1 cellular context compared by ENCODE assay signal in the genomic region with DNA sequence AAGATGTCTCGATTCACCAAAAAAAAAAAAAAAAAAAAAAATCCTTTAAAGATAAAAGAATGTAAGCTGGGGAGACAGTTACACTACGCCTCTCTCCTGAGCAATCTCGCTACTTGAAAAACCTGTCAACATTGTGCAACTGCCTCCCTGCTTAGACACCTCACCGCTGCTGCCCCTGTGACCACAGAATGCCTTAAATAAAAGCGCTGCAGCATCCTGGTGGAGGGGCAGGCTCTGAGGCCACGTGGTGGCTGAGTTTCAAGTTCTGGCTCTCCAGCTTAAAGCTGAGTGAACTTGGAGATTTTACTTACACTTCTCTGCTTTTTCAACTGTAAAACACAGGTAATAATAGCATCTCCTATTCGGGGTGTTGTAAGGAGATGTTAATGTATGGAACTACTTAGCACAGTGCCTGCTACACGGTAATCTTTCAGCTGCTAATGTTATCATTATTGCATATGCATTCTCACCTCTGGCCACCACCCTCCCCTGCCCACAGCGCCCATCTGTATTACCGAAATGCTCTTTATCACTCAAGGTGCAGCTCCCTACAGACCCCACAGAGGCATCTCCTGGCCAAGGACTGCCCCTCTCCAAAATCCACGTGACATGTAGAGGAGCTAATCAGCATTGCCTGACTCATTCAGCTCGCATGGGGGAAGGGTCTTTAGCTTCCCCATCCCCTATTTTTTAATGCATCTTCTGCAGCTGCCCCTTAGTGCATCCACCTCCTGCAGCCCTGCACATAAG.
TF ChIP-seq lines count a peak whose summit lies in the region.

No MANE protein-coding gene starts in this region.

TF ChIP-seq in HepG2, 621 proteins besides CTCF, POLR2A, EP300 and RAD21 (continued from another document and continues in another):
- TF ChIP-seq DMTF1 (CRISPR knock-in tag; IDR thresholded peaks at IDR 0.05) (no peak), HOXA9 (CRISPR knock-in tag; IDR thresholded peaks at IDR 0.05; ENCODE audit: borderline replicate concordance) (no peak), TCF7 (IDR thresholded peaks at IDR 0.05; ENCODE audit: low read depth) (peak; percentile 42; the same call in 1 of the 2 replicates), RBM22 (optimal IDR thresholded peaks at IDR 0.05; ENCODE audit: low read length) (peak; percentile 52), MXI1 (IDR thresholded peaks at IDR 0.05; ENCODE audit: borderline replicate concordance, low read depth, low read length) (peak; percentile 66; the same call in 1 of the 3 replicates), CBX5 (CRISPR knock-in tag; IDR thresholded peaks at IDR 0.05; ENCODE audit: borderline replicate concordance) (peak; percentile 73; the same call in 1 of the 2 replicates), KMT2A (CRISPR knock-in tag; IDR thresholded peaks at IDR 0.05) (no peak), ZHX2 (IDR thresholded peaks at IDR 0.05; ENCODE audit: low read depth) (no peak), ZHX2 (CRISPR knock-in tag; IDR thresholded peaks at IDR 0.05; ENCODE audit: borderline replicate concordance) (no peak), ZNF75D (CRISPR knock-in tag; IDR thresholded peaks at IDR 0.05; ENCODE audit: borderline replicate concordance) (no peak), PPARG (CRISPR knock-in tag; conservative IDR thresholded peaks at IDR 0.05) (peak; percentile 42; the same call in 1 of the 2 replicates), NCOR1 (IDR thresholded peaks at IDR 0.05; ENCODE audit: borderline replicate concordance, low read length) (no peak), ZNF512 (CRISPR knock-in tag; IDR thresholded peaks at IDR 0.05) (no peak), FOXO1 (CRISPR knock-in tag; IDR thresholded peaks at IDR 0.05) (peak; percentile 25; the same call in 1 of the 2 replicates), AKAP8 (CRISPR knock-in tag; IDR thresholded peaks at IDR 0.05) (no peak), HDAC1 (CRISPR knock-in tag; IDR thresholded peaks at IDR 0.05) (peak; percentile 62; the same call in 1 of the 2 replicates), FOXP1 (IDR thresholded peaks at IDR 0.05) (no peak), FOXP1 (CRISPR knock-in tag; IDR thresholded peaks at IDR 0.05) (peak; percentile 44; the same call in 1 of the 2 replicates), KDM2A (CRISPR knock-in tag; IDR thresholded peaks at IDR 0.05; ENCODE audit: borderline replicate concordance, low read depth) (0 out of 2 replicates have a peak, but pooled peaks have one; percentile 27), NCOA2 (CRISPR knock-in tag; IDR thresholded peaks at IDR 0.05) (peak; percentile 66; the same call in 1 of the 2 replicates), KLF15 (CRISPR knock-in tag; IDR thresholded peaks at IDR 0.05; ENCODE audit: borderline replicate concordance) (no peak), STAG1 (CRISPR knock-in tag; IDR thresholded peaks at IDR 0.05) (peak; percentile 26), ZSCAN25 (CRISPR knock-in tag; IDR thresholded peaks at IDR 0.05) (0 out of 2 replicates have a peak, but pooled peaks have one; percentile 40), ZNF441 (CRISPR knock-in tag; IDR thresholded peaks at IDR 0.05; ENCODE audit: borderline replicate concordance) (peak; percentile 35; the same call in 1 of the 2 replicates), ZNF629 (CRISPR knock-in tag; conservative IDR thresholded peaks at IDR 0.05) (no peak), HOMEZ (CRISPR knock-in tag; IDR thresholded peaks at IDR 0.05; ENCODE audit: low read depth) (0 out of 2 replicates have a peak, but pooled peaks have one; percentile 19), YEATS2 (CRISPR knock-in tag; IDR thresholded peaks at IDR 0.05; ENCODE audit: borderline replicate concordance) (peak; percentile 47; the same call in 1 of the 2 replicates), NPAS2 (CRISPR knock-in tag; IDR thresholded peaks at IDR 0.05; ENCODE audit: borderline replicate concordance) (no peak), MED1 (CRISPR knock-in tag; IDR thresholded peaks at IDR 0.05) (peak; percentile 72), SMAD1 (CRISPR knock-in tag; IDR thresholded peaks at IDR 0.05; ENCODE audit: borderline replicate concordance, low read depth) (peak; percentile 67; the same call in 1 of the 2 replicates), ZNF777 (CRISPR knock-in tag; IDR thresholded peaks at IDR 0.05) (no peak), ZNF501 (CRISPR knock-in tag; IDR thresholded peaks at IDR 0.05) (0 out of 2 replicates have a peak, but pooled peaks have one; percentile 51), FOXK2 (IDR thresholded peaks at IDR 0.05) (no peak), BCL6 (CRISPR knock-in tag; IDR thresholded peaks at IDR 0.05) (peak; percentile 65; the same call in 1 of the 2 replicates), ZFP91 (CRISPR knock-in tag; IDR thresholded peaks at IDR 0.05; ENCODE audit: borderline replicate concordance) (0 out of 2 replicates have a peak, but pooled peaks have one; percentile 6), SP1 (IDR thresholded peaks at IDR 0.05) (no peak), SP1 (CRISPR knock-in tag; IDR thresholded peaks at IDR 0.05) (no peak), DNMT1 (CRISPR knock-in tag; IDR thresholded peaks at IDR 0.05) (no peak), ZSCAN9 (CRISPR knock-in tag; IDR thresholded peaks at IDR 0.05; ENCODE audit: borderline replicate concordance) (peak; percentile 77; the same call in 1 of the 2 replicates)
- TF ChIP-seq, protein P1, sequence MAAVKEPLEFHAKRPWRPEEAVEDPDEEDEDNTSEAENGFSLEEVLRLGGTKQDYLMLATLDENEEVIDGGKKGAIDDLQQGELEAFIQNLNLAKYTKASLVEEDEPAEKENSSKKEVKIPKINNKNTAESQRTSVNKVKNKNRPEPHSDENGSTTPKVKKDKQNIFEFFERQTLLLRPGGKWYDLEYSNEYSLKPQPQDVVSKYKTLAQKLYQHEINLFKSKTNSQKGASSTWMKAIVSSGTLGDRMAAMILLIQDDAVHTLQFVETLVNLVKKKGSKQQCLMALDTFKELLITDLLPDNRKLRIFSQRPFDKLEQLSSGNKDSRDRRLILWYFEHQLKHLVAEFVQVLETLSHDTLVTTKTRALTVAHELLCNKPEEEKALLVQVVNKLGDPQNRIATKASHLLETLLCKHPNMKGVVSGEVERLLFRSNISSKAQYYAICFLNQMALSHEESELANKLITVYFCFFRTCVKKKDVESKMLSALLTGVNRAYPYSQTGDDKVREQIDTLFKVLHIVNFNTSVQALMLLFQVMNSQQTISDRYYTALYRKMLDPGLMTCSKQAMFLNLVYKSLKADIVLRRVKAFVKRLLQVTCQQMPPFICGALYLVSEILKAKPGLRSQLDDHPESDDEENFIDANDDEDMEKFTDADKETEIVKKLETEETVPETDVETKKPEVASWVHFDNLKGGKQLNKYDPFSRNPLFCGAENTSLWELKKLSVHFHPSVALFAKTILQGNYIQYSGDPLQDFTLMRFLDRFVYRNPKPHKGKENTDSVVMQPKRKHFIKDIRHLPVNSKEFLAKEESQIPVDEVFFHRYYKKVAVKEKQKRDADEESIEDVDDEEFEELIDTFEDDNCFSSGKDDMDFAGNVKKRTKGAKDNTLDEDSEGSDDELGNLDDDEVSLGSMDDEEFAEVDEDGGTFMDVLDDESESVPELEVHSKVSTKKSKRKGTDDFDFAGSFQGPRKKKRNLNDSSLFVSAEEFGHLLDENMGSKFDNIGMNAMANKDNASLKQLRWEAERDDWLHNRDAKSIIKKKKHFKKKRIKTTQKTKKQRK (IDR thresholded peaks at IDR 0.05; ENCODE audit: low read length) = no peak
- TF ChIP-seq, protein P2, sequence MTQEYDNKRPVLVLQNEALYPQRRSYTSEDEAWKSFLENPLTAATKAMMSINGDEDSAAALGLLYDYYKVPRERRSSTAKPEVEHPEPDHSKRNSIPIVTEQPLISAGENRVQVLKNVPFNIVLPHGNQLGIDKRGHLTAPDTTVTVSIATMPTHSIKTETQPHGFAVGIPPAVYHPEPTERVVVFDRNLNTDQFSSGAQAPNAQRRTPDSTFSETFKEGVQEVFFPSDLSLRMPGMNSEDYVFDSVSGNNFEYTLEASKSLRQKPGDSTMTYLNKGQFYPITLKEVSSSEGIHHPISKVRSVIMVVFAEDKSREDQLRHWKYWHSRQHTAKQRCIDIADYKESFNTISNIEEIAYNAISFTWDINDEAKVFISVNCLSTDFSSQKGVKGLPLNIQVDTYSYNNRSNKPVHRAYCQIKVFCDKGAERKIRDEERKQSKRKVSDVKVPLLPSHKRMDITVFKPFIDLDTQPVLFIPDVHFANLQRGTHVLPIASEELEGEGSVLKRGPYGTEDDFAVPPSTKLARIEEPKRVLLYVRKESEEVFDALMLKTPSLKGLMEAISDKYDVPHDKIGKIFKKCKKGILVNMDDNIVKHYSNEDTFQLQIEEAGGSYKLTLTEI (CRISPR knock-in tag; conservative IDR thresholded peaks at IDR 0.05) = no peak
